Comparison of ENCODE assay signal across 32 cellular contexts in genomic region chr14:76057914-76058313, GRCh38.
"Had no signal": no experiment of that assay in that cellular context is flagged by ENCODE, and none has a peak within 500 bp of the region (broad histone marks: within the 10 kb centered on the region; RNA-seq: fewer than 3 reads in every experiment).

No MANE protein-coding gene starts in this region.

- H3K9me3 ChIP-seq: MG63 had no signal

- DNase-seq: Karpas-422, Kasumi-1, MG63, MM.1S, MV-4-11, NCI-H1048, NCI-H1092, NCI-H1092 treated with DMSO at 0.1 percent for 48 hours, NCI-H1105, NCI-H1105 treated with DMSO at 0.1 percent for 48 hours, NCI-H1417 treated with DMSO at 0.1 percent for 48 hours, NCI-H1436, NCI-H1436 treated with DMSO at 0.1 percent for 48 hours, NCI-H146, NCI-H1694, NCI-H1694 treated with DMSO at 0.1 percent for 48 hours, NCI-H187, NCI-H1930, NCI-H2029, NCI-H2029 treated with DMSO at 0.1 percent for 48 hours, NCI-H2081, NCI-H2081 treated with DMSO at 0.1 percent for 48 hours, NCI-H2107, NCI-H2171, NCI-H2171 treated with DMSO at 0.1 percent for 48 hours, NCI-H2227 treated with DMSO at 0.1 percent for 48 hours, NCI-H226, NCI-H345, NCI-H446, NCI-H446 treated with DMSO at 0.1 percent for 48 hours, NCI-H510A, NCI-H510A treated with DMSO at 0.1 percent for 48 hours had no signal

- H3K36me3 ChIP-seq: MG63 had no signal

- H3K4me3 ChIP-seq: MG63 had no signal

- H3K27me3 ChIP-seq: MG63 had no signal
